ENCODE assay signal across 17 cellular contexts in genomic region chr4:26028133-26028792, GRCh38.
DNase-seq lines count a peak whose midpoint lies in the region; ATAC-seq and TF ChIP-seq lines count a peak whose summit lies in the region.
"Had no signal": no experiment of that assay in that cellular context is flagged by ENCODE, and none has a peak within 500 bp of the region (broad histone marks: within the 10 kb centered on the region; RNA-seq: fewer than 3 reads in every experiment).

No MANE protein-coding gene starts in this region.

- H2AK5ac ChIP-seq in neuronal stem cell (ENCODE audit: low read depth, low read length) = no peak overlapping the region

- DNase-seq in activated CD8-positive, alpha-beta memory T cell treated with anti-CD3 and anti-CD28 coated beads for 24 hours = peak; percentile 49
- DNase-seq in activated CD8-positive, alpha-beta memory T cell treated with anti-CD3 and anti-CD28 coated beads, Interleukin-2, amount 50 U/mL, for 4 hours = no peak
- no peak for DNase-seq in Karpas-422
- peak; percentile 87 for DNase-seq in endodermal cell
- DNase-seq in neuronal stem cell (ENCODE audit: low spot score) = no peak
- no peak for DNase-seq in NCI-H2029 treated with DMSO at 0.1 percent for 48 hours (lab: John Stamatoyannopoulos, UW)
- no peak for DNase-seq in posterior cingulate gyrus
- DNase-seq: DMS153, foreskin melanocyte, NCI-H1694 treated with DMSO at 0.1 percent for 48 hours had no signal

- no peaks in the 10 kb centered on the region for H3K9me3 Mint-ChIP-seq in endodermal cell
- H3K9me3 Mint-ChIP-seq: T-helper 1 cell treated with Interleukin-12 subunit alpha and Interleukin-12 subunit beta and Interleukin-4 antibody, amounts not matched to agents 30 μg/mL and 1 μg/mL, for 36 hours had no signal

- H2BK15ac ChIP-seq in neuronal stem cell (ENCODE audit: low read length) = no peak overlapping the region

- H4K20me1 ChIP-seq in Karpas-422 (ENCODE audit: insufficient read depth, low read depth, low read length) = no peaks in the 10 kb centered on the region

- H3K14ac ChIP-seq in neuronal stem cell (ENCODE audit: low read length) = no peak overlapping the region

- no peak overlapping the region for H3K18ac ChIP-seq in neuronal stem cell (ENCODE audit: low read length)

- no peaks in the 10 kb centered on the region for H3K9me3 ChIP-seq in Karpas-422 (ENCODE audit: low read length)
- H3K9me3 ChIP-seq in endodermal cell (ENCODE audit: control insufficient read depth, low read length) = no peaks in the 10 kb centered on the region
- no peaks in the 10 kb centered on the region for H3K9me3 ChIP-seq in neuronal stem cell (replicated peaks in 1 of 2; ENCODE audit: control insufficient read depth in 2 of 2, insufficient read depth in 1 of 2, low read depth in 1 of 2, low read length in 2 of 2)
- H3K9me3 ChIP-seq: ascending aorta, tibial nerve had no signal

- intact Hi-C loops in posterior cingulate gyrus (cut with DNase I) = no loop called here

- H3K9me2 ChIP-seq in Karpas-422 (replicated peaks; ENCODE audit: insufficient read depth, low read length) = no peaks in the 10 kb centered on the region

- no peak overlapping the region for H2BK120ac ChIP-seq in neuronal stem cell (ENCODE audit: low read depth, low read length)

- H3K79me2 ChIP-seq in Karpas-422 (ENCODE audit: low read length) = no peaks in the 10 kb centered on the region

- H2BK5ac ChIP-seq in neuronal stem cell (ENCODE audit: low read length) = no peak overlapping the region

- H3K4ac ChIP-seq in neuronal stem cell (ENCODE audit: low read length) = no peak overlapping the region

- H3K36me3 Mint-ChIP-seq in endodermal cell (ENCODE audit: low read depth) = no peaks in the 10 kb centered on the region

- peak overlapping the region; percentile 8 for H2BK12ac ChIP-seq in neuronal stem cell (ENCODE audit: low read length)

- H3K4me3 Mint-ChIP-seq in endodermal cell = peak overlapping the region; percentile 45
- H3K4me3 Mint-ChIP-seq: T-helper 1 cell treated with Interleukin-12 subunit alpha and Interleukin-12 subunit beta and Interleukin-4 antibody, amounts not matched to agents 30 μg/mL and 1 μg/mL, for 36 hours had no signal

- H3K9ac ChIP-seq in Karpas-422 (ENCODE audit: low read length) (0 out of 2 replicates have a peak overlapping the region, but pooled peaks have one; percentile 39), endodermal cell (ENCODE audit: extremely low read depth, low read length, poor library complexity, severe bottlenecking) (no peak overlapping the region), neuronal stem cell (ENCODE audit: low read depth, low read length, poor library complexity) (no peak overlapping the region)

- peaks cover 35% of the 10 kb centered on the region for H3K27me3 Mint-ChIP-seq in endodermal cell (ENCODE audit: insufficient read depth)

- no peak overlapping the region for H4K8ac ChIP-seq in neuronal stem cell (ENCODE audit: low read depth, low read length)

- H3K4me2 ChIP-seq in Karpas-422 (ENCODE audit: low read depth, low read length, poor library complexity, severe bottlenecking) (peak overlapping the region; percentile 62), neuronal stem cell (ENCODE audit: insufficient read depth, low read length, poor library complexity, severe bottlenecking) (no peak overlapping the region)

- 89 to 97% methylated on average over 13 to 22 of the region's 22 CpGs for WGBS in endodermal cell (ENCODE audit: insufficient coverage in 1 of 2, insufficient read length in 1 of 2), 2 experiments
- no CpG with 5 or more reads among the region's 22 CpGs for WGBS in neuronal stem cell (ENCODE audit: extremely low coverage in 2 of 2, insufficient read length in 2 of 2, insufficient replicate concordance in 1 of 2), 2 donors

- H3K27ac ChIP-seq in Karpas-422 (ENCODE audit: low read length) (no peak overlapping the region), endodermal cell (ENCODE audit: low read depth, low read length) (no peak overlapping the region), neuronal stem cell (replicated peaks; ENCODE audit: low read length) (no peak overlapping the region)
- H3K27ac ChIP-seq: ascending aorta, C4-2B had no signal

- no peaks in the 10 kb centered on the region for H3K36me3 ChIP-seq in Karpas-422 (ENCODE audit: insufficient read depth, low read length)
- no peaks in the 10 kb centered on the region for H3K36me3 ChIP-seq in endodermal cell (ENCODE audit: control insufficient read depth, insufficient read depth, low read length)
- H3K36me3 ChIP-seq in neuronal stem cell (replicated peaks in 1 of 2; ENCODE audit: control insufficient read depth in 2 of 2, insufficient read depth in 2 of 2, low read length in 2 of 2) = no peaks in the 10 kb centered on the region
- H3K36me3 ChIP-seq: ascending aorta, tibial nerve had no signal

- peaks cover 27% of the 10 kb centered on the region for H3K4me1 Mint-ChIP-seq in endodermal cell

- H3K27me3 ChIP-seq in Karpas-422 (ENCODE audit: low read length) = no peaks in the 10 kb centered on the region
- peaks cover 11% of the 10 kb centered on the region for H3K27me3 ChIP-seq in endodermal cell (ENCODE audit: control insufficient read depth, insufficient read depth, low read length, poor library complexity, severe bottlenecking)
- peaks cover 0 to 11% (median under 1%) of the 10 kb centered on the region in 3 experiments for H3K27me3 ChIP-seq in neuronal stem cell (ENCODE audit: control insufficient read depth in 3 of 3, insufficient read depth in 3 of 3, low read depth in 1 of 3, low read length in 3 of 3)
- H3K27me3 ChIP-seq: ascending aorta, tibial nerve had no signal

- H3K4me1 ChIP-seq in Karpas-422 (ENCODE audit: low read length) (peaks cover 11% of the 10 kb centered on the region), endodermal cell (ENCODE audit: control insufficient read depth, insufficient read depth, low read length) (peaks cover 12% of the 10 kb centered on the region), neuronal stem cell (ENCODE audit: control insufficient read depth in 2 of 2, insufficient read depth in 1 of 2, low read depth in 1 of 2, low read length in 2 of 2) (peaks cover 0 to 12% of the 10 kb centered on the region in 2 donors)

- H3K23ac ChIP-seq in neuronal stem cell (ENCODE audit: low read depth, low read length, poor library complexity) = no peak overlapping the region

- peak overlapping the region; percentile 59; the same call in 1 of the 2 replicates for H2AFZ ChIP-seq in Karpas-422 (ENCODE audit: low read length)
- H2AFZ ChIP-seq in neuronal stem cell (ENCODE audit: low read length) = peak overlapping the region; percentile 40

- peak overlapping the region; percentile 45; the same call in 1 of the 2 replicates for H3K4me3 ChIP-seq in Karpas-422 (ENCODE audit: low read length)
- H3K4me3 ChIP-seq in endodermal cell (ENCODE audit: low read length) = no peak overlapping the region
- no peak overlapping the region for H3K4me3 ChIP-seq in neuronal stem cell (ENCODE audit: low read length in 2 of 2)
- H3K4me3 ChIP-seq: lung had no signal

- no peaks in the 10 kb centered on the region for H3K79me1 ChIP-seq in neuronal stem cell (ENCODE audit: low read depth, low read length)

- H4K91ac ChIP-seq in neuronal stem cell (ENCODE audit: low read depth, low read length, poor library complexity) = no peak overlapping the region

- H3K27ac Mint-ChIP-seq in endodermal cell = peak overlapping the region; percentile 53
- H3K27ac Mint-ChIP-seq: progenitor cell of endocrine pancreas; T-helper 1 cell treated with Interleukin-12 subunit alpha and Interleukin-12 subunit beta and Interleukin-4 antibody, amounts not matched to agents 30 μg/mL and 1 μg/mL, for 36 hours had no signal

- TF ChIP-seq CTCF in endodermal cell (conservative IDR thresholded peaks at IDR 0.05) = no peak

- ATAC-seq in HG03135 (IDR thresholded peaks at IDR 0.05; ENCODE audit: unreplicated experiment) = no peak

Comparison
In these comparisons a context has a peak if more than half of its experiments do, and no peak if none do; other contexts are left out.
1. DNase-seq: peak in activated CD8-positive, alpha-beta memory T cell treated with anti-CD3 and anti-CD28 coated beads for 24 hours (single experiment) and endodermal cell (single experiment); none in activated CD8-positive, alpha-beta memory T cell treated with anti-CD3 and anti-CD28 coated beads, Interleukin-2, amount 50 U/mL, for 4 hours (single experiment), Karpas-422 (single experiment), neuronal stem cell (single experiment), NCI-H2029 treated with DMSO at 0.1 percent for 48 hours (single experiment) and posterior cingulate gyrus (0 of 10).